22 cellular contexts compared by ENCODE assay signal in genomic region chr18:46578987-46579386, GRCh38.
A peak's percentile ranks its signal among the peaks of the same experiment; 100 is the strongest.
DNase-seq lines count a peak whose midpoint lies in the region; ATAC-seq, FAIRE-seq and TF ChIP-seq lines count a peak whose summit lies in the region.
"Had no signal": no experiment of that assay in that cellular context is flagged by ENCODE, and none has a peak within 500 bp of the region (broad histone marks: within the 10 kb centered on the region; RNA-seq: fewer than 3 reads in every experiment).

No MANE protein-coding gene starts in this region.

- ATAC-seq in HG02678 (IDR thresholded peaks at IDR 0.05; ENCODE audit: unreplicated experiment) = no peak
- no peak for ATAC-seq in T-helper 17 cell
- ATAC-seq: A549; CD8-positive, alpha-beta T cell had no signal

- H3K9me3 ChIP-seq in neuronal stem cell (replicated peaks in 1 of 2; ENCODE audit: control insufficient read depth in 2 of 2, insufficient read depth in 1 of 2, low read depth in 1 of 2, low read length in 2 of 2) = peaks cover 5 to 7% of the 10 kb centered on the region in 2 donors
- peaks cover 5% of the 10 kb centered on the region for H3K9me3 ChIP-seq in T-helper 17 cell (ENCODE audit: control insufficient read depth, low read length, poor library complexity, severe bottlenecking)
- H3K9me3 ChIP-seq: A549, Caco-2 had no signal

- no peak overlapping the region for H3K23ac ChIP-seq in neuronal stem cell (ENCODE audit: low read depth, low read length, poor library complexity)

- H3K27me3 ChIP-seq in bronchial epithelial cell (ENCODE audit: control insufficient read depth, insufficient read depth, low read length) (no peaks in the 10 kb centered on the region), neuronal stem cell (ENCODE audit: control insufficient read depth in 3 of 3, insufficient read depth in 3 of 3, low read depth in 1 of 3, low read length in 3 of 3) (peaks cover 0 to 3% (median 0%) of the 10 kb centered on the region in 3 experiments)
- H3K27me3 ChIP-seq: BLaER1 treated with 17β-estradiol and CSF1 and Interleukin-3, amounts not matched to agents 10 nM and 100 nM had no signal

- no peak for TF ChIP-seq POLR2A in lower leg skin (IDR thresholded peaks at IDR 0.05)

- no peak overlapping the region for H4K91ac ChIP-seq in neuronal stem cell (ENCODE audit: low read depth, low read length, poor library complexity)

- intact Hi-C loops in lower leg skin (cut with DNase I; ENCODE audit: low total_unique reads) = no loop called here

- no peaks in the 10 kb centered on the region for H3K4me1 ChIP-seq in neuronal stem cell (ENCODE audit: control insufficient read depth in 2 of 2, insufficient read depth in 1 of 2, low read depth in 1 of 2, low read length in 2 of 2)
- H3K4me1 ChIP-seq: A549, Caco-2 had no signal

- H4K8ac ChIP-seq in neuronal stem cell (ENCODE audit: low read depth, low read length) = no peak overlapping the region

- peak; percentile 60 for FAIRE-seq in bronchial epithelial cell (lab: Jason Lieb, UNC)
- FAIRE-seq: A549, D721Med, G401.6, GM12891, GM19239 had no signal

- no peak overlapping the region for H2AK5ac ChIP-seq in neuronal stem cell (ENCODE audit: low read depth, low read length)

- WGBS in lower leg skin, 2 donors = 88 to 89% methylated on average over 2 of the region's 2 CpGs
- no CpG with 5 or more reads among the region's 2 CpGs for WGBS in neuronal stem cell (ENCODE audit: extremely low coverage in 2 of 2, insufficient read length in 2 of 2, insufficient replicate concordance in 1 of 2), 2 donors

- peaks cover 12% of the 10 kb centered on the region for H3K27me3 Mint-ChIP-seq in T-helper 17 cell

- no peak overlapping the region for H3K4ac ChIP-seq in neuronal stem cell (ENCODE audit: low read length)

- H3K36me3 Mint-ChIP-seq in T-helper 17 cell (ENCODE audit: low read depth) = peaks cover 2% of the 10 kb centered on the region

- no peak overlapping the region for H2BK5ac ChIP-seq in neuronal stem cell (ENCODE audit: low read length)

- DNase-seq in bronchial epithelial cell (ENCODE audit: low read depth) (no peak), lower leg skin (ENCODE audit: low spot score in 2 of 2) (peak; percentile 6 to 61), neuronal stem cell (ENCODE audit: low spot score) (no peak), T-helper 17 cell (no peak), NCI-H510A (lab: John Stamatoyannopoulos, UW) (no peak)
- DNase-seq: AML-193; Caco-2; Calu3; CD4-positive, alpha-beta T cell; CD8-positive, alpha-beta T cell; DMS79 treated with DMSO at 0.1 percent for 48 hours; GF-D8 had no signal

- H3K4me1 Mint-ChIP-seq in T-helper 17 cell = no peaks in the 10 kb centered on the region
- H3K4me1 Mint-ChIP-seq: B cell had no signal

- H3K4me3 Mint-ChIP-seq in T-helper 17 cell = no peak overlapping the region
- H3K4me3 Mint-ChIP-seq: B cell; CD4-positive, alpha-beta T cell; CD8-positive, alpha-beta T cell had no signal

- H3K14ac ChIP-seq in neuronal stem cell (ENCODE audit: low read length) = peak overlapping the region; percentile 1

- H3K9ac ChIP-seq in neuronal stem cell (ENCODE audit: low read depth, low read length, poor library complexity) = no peak overlapping the region
- H3K9ac ChIP-seq: BLaER1 treated with 17β-estradiol and CSF1 and Interleukin-3, amounts not matched to agents 10 nM and 100 nM had no signal

- no peaks in the 10 kb centered on the region for H3K79me1 ChIP-seq in neuronal stem cell (ENCODE audit: low read depth, low read length)

- no peak overlapping the region for H3K27ac ChIP-seq in neuronal stem cell (replicated peaks; ENCODE audit: low read length)
- H3K27ac ChIP-seq: 22Rv1; A549; BLaER1 treated with 17β-estradiol and CSF1 and Interleukin-3, amounts not matched to agents 10 nM and 100 nM; C4-2B had no signal

- H3K4me3 ChIP-seq in bronchial epithelial cell (ENCODE audit: low read depth, low read length) (no peak overlapping the region), lower leg skin (ENCODE audit: low read depth, poor library complexity, severe bottlenecking) (no peak overlapping the region), neuronal stem cell (ENCODE audit: low read length in 2 of 2) (no peak overlapping the region)
- H3K4me3 ChIP-seq: A549; BLaER1 treated with 17β-estradiol and CSF1 and Interleukin-3, amounts not matched to agents 10 nM and 100 nM had no signal

- H3K18ac ChIP-seq in neuronal stem cell (ENCODE audit: low read length) = no peak overlapping the region

- no peak overlapping the region for H2BK15ac ChIP-seq in neuronal stem cell (ENCODE audit: low read length)

- no peak overlapping the region for H2BK12ac ChIP-seq in neuronal stem cell (ENCODE audit: low read length)

- H3K27ac Mint-ChIP-seq in T-helper 17 cell = no peak overlapping the region
- H3K27ac Mint-ChIP-seq: B cell; CD4-positive, alpha-beta T cell; CD8-positive, alpha-beta T cell had no signal

- H2AFZ ChIP-seq in neuronal stem cell (ENCODE audit: low read length) = no peak overlapping the region

- H3K4me2 ChIP-seq in neuronal stem cell (ENCODE audit: insufficient read depth, low read length, poor library complexity, severe bottlenecking) = no peak overlapping the region
- H3K4me2 ChIP-seq: A549; BLaER1 treated with 17β-estradiol and CSF1 and Interleukin-3, amounts not matched to agents 10 nM and 100 nM had no signal

- TF ChIP-seq CTCF in bronchial epithelial cell (IDR thresholded peaks at IDR 0.05; ENCODE audit: insufficient read depth, low read length, severe bottlenecking) (no peak), lower leg skin (IDR thresholded peaks at IDR 0.05) (no peak)

- H2BK120ac ChIP-seq in neuronal stem cell (ENCODE audit: low read depth, low read length) = peak overlapping the region; percentile 8

- H3K36me3 ChIP-seq in bronchial epithelial cell (ENCODE audit: control insufficient read depth, insufficient read depth, low read length) = no peaks in the 10 kb centered on the region
- H3K36me3 ChIP-seq in neuronal stem cell (replicated peaks in 1 of 2; ENCODE audit: control insufficient read depth in 2 of 2, insufficient read depth in 2 of 2, low read length in 2 of 2) = no peaks in the 10 kb centered on the region

Comparison
In these comparisons a context has a peak if more than half of its experiments do, and no peak if none do; other contexts are left out.
1. DNase-seq: peak in lower leg skin (2 of 2); none in bronchial epithelial cell (single experiment), neuronal stem cell (single experiment), T-helper 17 cell (0 of 3) and NCI-H510A (single experiment).